8 cellular contexts compared by ENCODE assay signal in the genomic region with DNA sequence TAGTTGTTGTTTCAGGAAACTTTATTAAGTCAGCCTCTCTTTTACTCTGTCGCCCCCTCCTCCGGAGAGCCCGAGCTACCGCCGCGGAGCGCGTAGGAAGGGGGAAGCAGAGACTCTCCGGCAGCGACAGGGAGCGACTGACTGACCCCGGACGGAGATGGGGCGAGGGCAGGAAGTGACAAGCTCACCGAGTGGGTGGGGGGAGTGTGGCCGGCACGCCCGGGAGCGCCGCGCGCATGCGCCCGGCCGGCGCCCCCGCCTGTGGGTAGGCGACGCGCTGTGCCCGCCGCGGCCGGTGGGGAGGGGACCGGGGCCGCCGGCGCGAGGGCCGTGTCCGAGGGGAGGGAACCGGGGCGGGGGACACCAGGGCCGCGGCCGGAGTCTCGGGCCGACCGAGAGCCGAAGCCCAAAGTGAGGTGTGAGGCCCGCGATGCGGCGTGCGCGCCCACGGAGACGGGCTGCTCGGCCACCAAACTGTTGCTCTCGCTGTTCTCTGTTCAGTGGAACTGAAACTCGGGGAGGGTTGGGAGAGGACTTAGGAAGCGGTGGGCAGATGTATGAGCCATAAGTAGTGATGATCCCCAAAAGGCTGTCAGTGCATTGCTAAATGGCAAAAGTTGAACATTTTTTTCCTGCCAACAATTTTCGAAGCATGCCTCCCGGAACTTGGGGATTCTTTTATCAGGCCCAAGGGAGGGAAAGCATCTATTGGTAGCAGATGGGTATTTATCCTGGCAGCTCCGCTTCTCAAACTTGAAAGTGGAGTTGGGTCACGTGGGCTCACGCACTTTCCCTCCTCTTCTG. TPM values are rescaled to one million over a fixed set of nuclear protein-coding genes. Genes with fewer than 3 reads are reported as not detected.
DNase-seq lines count a peak whose midpoint lies in the region; TF ChIP-seq lines count a peak whose summit lies in the region.

Gene ZNF800, minus strand, starts transcription at position 143 of the 804 bp plus-strand sequence. CDS start 1,151 bp downstream, outside the sequence.

- peaks cover 27 to 32% of the 10 kb centered on the region in 2 experiments for H3K36me3 ChIP-seq in SK-N-SH (replicated peaks in 1 of 2; ENCODE audit: control insufficient read depth in 1 of 2, insufficient read depth in 2 of 2, low read length in 1 of 2)
- peaks cover 8% of the 10 kb centered on the region for H3K36me3 ChIP-seq in suprapubic skin

- DNase-seq in GM04503 (ENCODE audit: low read depth) (peak; percentile 39), HEK293T (ENCODE audit: extremely low spot score) (peak; percentile 89), NB4 (ENCODE audit: low read depth) (peak; percentile 95), SK-N-SH (peak; percentile 100), germinal center (ENCODE audit: low spot score) (peak; percentile 93), occipital lobe (lab: John Stamatoyannopoulos, UW) (peak; percentile 85), suprapubic skin (ENCODE audit: low spot score in 2 of 2) (peak; percentile 94)
- DNase-seq in activated naive CD4-positive, alpha-beta T cell treated with anti-CD3 and anti-CD28 coated beads, Interleukin-2, amount 50 U/mL, for 16 hours, result peak; percentile 87

- H3K4me1 ChIP-seq in SK-N-SH (ENCODE audit: control insufficient read depth in 1 of 2, insufficient read depth in 2 of 2, low read depth in 1 of 2, low read length in 1 of 2) (peaks cover 28 to 29% of the 10 kb centered on the region in 2 experiments; a peak in 3 of 4 replicates), suprapubic skin (peaks cover 34% of the 10 kb centered on the region)

- no peaks in the 10 kb centered on the region for H3K9me2 ChIP-seq in SK-N-SH

- H3F3A ChIP-seq in SK-N-SH (replicated peaks; ENCODE audit: insufficient read depth), result peaks cover 13% of the 10 kb centered on the region

- POLR2A ChIA-PET in HEK293T (lab: Yijun Ruan, JAX), result interaction anchor here (0.7 to 2.2 kb wide), 16 partner anchors 9 to 194 kb away, joined by 3 to 6 read pairs (median 4); no protein-coding TSS in a partner anchor
- POLR2A ChIA-PET in SK-N-SH (lab: Yijun Ruan, JAX), result interaction anchor here (0.6 to 1.2 kb wide), 6 partner anchors 9 to 192 kb away, joined by 3 to 5 read pairs (median 4); partner anchors contain the start of gene GCC1

- H3K27ac ChIP-seq in SK-N-SH (ENCODE audit: low read depth in 2 of 2, low read length in 1 of 2) (peak within 1 kb of the TSS; percentile 86 to 90), suprapubic skin (peak within 1 kb of the TSS; percentile 98)

- H3K79me2 ChIP-seq in SK-N-SH (ENCODE audit: insufficient read depth), result peaks cover 46% of the 10 kb centered on the region

- TF ChIP-seq RAD21 in SK-N-SH (IDR thresholded peaks at IDR 0.05; ENCODE audit: low read length), result no peak

- TF ChIP-seq EP300 in SK-N-SH (IDR thresholded peaks at IDR 0.05; ENCODE audit: borderline replicate concordance in 1 of 2, low read depth in 1 of 2, low read length in 1 of 2) (no peak), suprapubic skin (IDR thresholded peaks at IDR 0.05) (no peak)

- no peaks in the 10 kb centered on the region for H3K9me3 ChIP-seq in SK-N-SH
- H3K9me3 ChIP-seq in suprapubic skin, result no peaks in the 10 kb centered on the region

- peak within 1 kb of the TSS; percentile 86 for H3K9ac ChIP-seq in SK-N-SH

- peaks cover 11% of the 10 kb centered on the region; the same call in 1 of the 2 replicates for H4K20me1 ChIP-seq in SK-N-SH (ENCODE audit: insufficient read depth)

- TF ChIP-seq CTCF in NB4 (IDR thresholded peaks at IDR 0.05; ENCODE audit: low read depth, low read length) (no peak), SK-N-SH (IDR thresholded peaks at IDR 0.05) (no peak), suprapubic skin (IDR thresholded peaks at IDR 0.05) (no peak)

- CTCF ChIA-PET in HEK293T (lab: Yijun Ruan, JAX), result no interaction called here
- CTCF ChIA-PET in SK-N-SH (lab: Yijun Ruan, JAX), result interaction anchor here (0.6 to 2.3 kb wide), 12 partner anchors 9 to 817 kb away, joined by 3 to 17 read pairs (median 3); no protein-coding TSS in a partner anchor

- peak within 1 kb of the TSS; percentile 97 for H2AFZ ChIP-seq in SK-N-SH (ENCODE audit: low read depth)

- peak within 1 kb of the TSS; percentile 70 for H3K4me3 ChIP-seq in NB4 (ENCODE audit: low read depth, low read length)
- H3K4me3 ChIP-seq in SK-N-SH (ENCODE audit: low read depth in 2 of 2, low read length in 1 of 2), result peak within 1 kb of the TSS; percentile 97 to 98
- peak within 1 kb of the TSS; percentile 99 for H3K4me3 ChIP-seq in suprapubic skin

- peak; percentile 90 for TF ChIP-seq POLR2A in NB4 (IDR thresholded peaks at IDR 0.05; ENCODE audit: extremely low read depth, insufficient read length)
- peak; percentile 66 to 94 for TF ChIP-seq POLR2A in suprapubic skin (IDR thresholded peaks at IDR 0.05)

- H3K4me2 ChIP-seq in SK-N-SH, result peak within 1 kb of the TSS; percentile 90

- H3K27me3 ChIP-seq in SK-N-SH (ENCODE audit: insufficient read depth) (no peaks in the 10 kb centered on the region), suprapubic skin (no peaks in the 10 kb centered on the region)

- 1% methylated on average over 46 of the region's 67 CpGs for WGBS in SK-N-SH (ENCODE audit: low lambda C conversion rate)
- 0% methylated on average over 28 of the region's 67 CpGs for WGBS in suprapubic skin

TF ChIP-seq in HEK293T, 16 proteins besides CTCF, POLR2A, EP300 and RAD21:
- TF ChIP-seq SP1 (IDR thresholded peaks at IDR 0.05), result no peak
- no peak for TF ChIP-seq ZNF384 (IDR thresholded peaks at IDR 0.05)
- no peak for TF ChIP-seq NFRKB (IDR thresholded peaks at IDR 0.05)
- no peak for TF ChIP-seq HDGF (IDR thresholded peaks at IDR 0.05; ENCODE audit: borderline replicate concordance)
- no peak for TF ChIP-seq SUZ12 (IDR thresholded peaks at IDR 0.05)
- no peak for TF ChIP-seq ELF4 (IDR thresholded peaks at IDR 0.05)
- TF ChIP-seq BHLHE40 (IDR thresholded peaks at IDR 0.05; ENCODE audit: borderline replicate concordance), result no peak
- TF ChIP-seq ARNT (IDR thresholded peaks at IDR 0.05), result no peak
- no peak for TF ChIP-seq FOXA1 (IDR thresholded peaks at IDR 0.05)
- no peak for TF ChIP-seq LEF1 (IDR thresholded peaks at IDR 0.05; ENCODE audit: borderline replicate concordance)
- no peak for TF ChIP-seq TARDBP (IDR thresholded peaks at IDR 0.05)

TF ChIP-seq in SK-N-SH, 30 proteins besides CTCF, POLR2A, EP300 and RAD21 (continues in another document):
- TF ChIP-seq USF2 (IDR thresholded peaks at IDR 0.05; ENCODE audit: borderline replicate concordance, low read depth, low read length) (peak; percentile 63), GATA2 (CRISPR knock-in tag; IDR thresholded peaks at IDR 0.05) (no peak), MXI1 (IDR thresholded peaks at IDR 0.05; ENCODE audit: low read depth, low read length) (peak; percentile 46), REST (IDR thresholded peaks at IDR 0.05; ENCODE audit: low read depth, low read length) (peak; percentile 42; the same call in 1 of the 2 replicates), JUND (IDR thresholded peaks at IDR 0.05) (no peak), SMC3 (IDR thresholded peaks at IDR 0.05; ENCODE audit: low read depth, low read length) (peak; percentile 4; the same call in 1 of the 2 replicates), CHD2 (IDR thresholded peaks at IDR 0.05; ENCODE audit: low read length, partially characterized antibody) (peak; percentile 80), MEF2A (IDR thresholded peaks at IDR 0.05; ENCODE audit: borderline replicate concordance, low read depth) (no peak), NRF1 (IDR thresholded peaks at IDR 0.05; ENCODE audit: low read depth, low read length) (peak; percentile 96), USF1 (IDR thresholded peaks at IDR 0.05; ENCODE audit: borderline replicate concordance, low read depth) (peak; percentile 90), SIN3A (IDR thresholded peaks at IDR 0.05; ENCODE audit: borderline replicate concordance, low read depth, low read length) (peak; percentile 53; the same call in 1 of the 2 replicates)

RNA-seq across cellular contexts. Expression of gene ZNF800, which starts in this region (rescaled TPM):
- 8.6 and 9.2 TPM in 2 replicates for polyA plus RNA-seq in SK-N-SH (2012; rRNA removed)
- 10.2 TPM in 2 replicates for polyA plus RNA-seq in SK-N-SH (2012; cell fraction: cytosol; rRNA removed)
- polyA plus RNA-seq in SK-N-SH (2012; cell fraction: nucleus; rRNA removed), result 36.8 and 38.9 TPM in 2 replicates
- total RNA-seq in occipital lobe (51.0 TPM), suprapubic skin (10 to 100 TPM; 41.7 to 57.3 (median 49.7) TPM)

Comparison
In these comparisons a context has a peak if more than half of its experiments do, and no peak if none do; other contexts are left out.
1. Peak in every context shown above with its lines: DNase-seq, H3K4me3 ChIP-seq and H3K27ac ChIP-seq.
2. DNase-seq: peak in every context shown above with its lines; median percentile 100 in SK-N-SH; 95 in NB4; 94 in suprapubic skin; 93 in germinal center; 89 in HEK293T; 87 in activated naive CD4-positive, alpha-beta T cell treated with anti-CD3 and anti-CD28 coated beads, Interleukin-2, amount 50 U/mL, for 16 hours; 85 in occipital lobe; 39 in GM04503.